1 cellular context compared by ENCODE assay signal in the genomic region with DNA sequence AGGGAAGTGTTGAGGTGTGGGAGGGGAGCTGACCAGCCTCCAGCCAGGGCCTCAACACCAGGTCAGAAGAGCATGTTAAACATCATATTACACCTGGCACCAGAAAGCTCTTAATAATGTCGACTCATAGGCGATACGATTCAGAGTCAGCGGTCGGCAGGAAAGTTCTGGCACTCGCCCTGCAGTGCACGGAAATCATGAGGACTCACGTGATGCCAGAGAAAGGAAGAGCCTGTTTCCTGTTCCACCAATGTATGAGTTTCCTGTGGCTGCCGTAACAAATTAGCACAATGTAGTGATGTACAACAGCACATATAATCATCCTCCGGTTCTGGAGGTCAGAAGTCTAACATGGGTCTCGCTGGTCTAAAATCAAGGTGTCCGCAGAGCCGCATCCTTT.
TF ChIP-seq lines count a peak whose summit lies in the region.

No MANE protein-coding gene starts in this region.

TF ChIP-seq in GM23338, 12 proteins besides CTCF, POLR2A, EP300 and RAD21 (continued from another document):
- TF ChIP-seq, protein P1, sequence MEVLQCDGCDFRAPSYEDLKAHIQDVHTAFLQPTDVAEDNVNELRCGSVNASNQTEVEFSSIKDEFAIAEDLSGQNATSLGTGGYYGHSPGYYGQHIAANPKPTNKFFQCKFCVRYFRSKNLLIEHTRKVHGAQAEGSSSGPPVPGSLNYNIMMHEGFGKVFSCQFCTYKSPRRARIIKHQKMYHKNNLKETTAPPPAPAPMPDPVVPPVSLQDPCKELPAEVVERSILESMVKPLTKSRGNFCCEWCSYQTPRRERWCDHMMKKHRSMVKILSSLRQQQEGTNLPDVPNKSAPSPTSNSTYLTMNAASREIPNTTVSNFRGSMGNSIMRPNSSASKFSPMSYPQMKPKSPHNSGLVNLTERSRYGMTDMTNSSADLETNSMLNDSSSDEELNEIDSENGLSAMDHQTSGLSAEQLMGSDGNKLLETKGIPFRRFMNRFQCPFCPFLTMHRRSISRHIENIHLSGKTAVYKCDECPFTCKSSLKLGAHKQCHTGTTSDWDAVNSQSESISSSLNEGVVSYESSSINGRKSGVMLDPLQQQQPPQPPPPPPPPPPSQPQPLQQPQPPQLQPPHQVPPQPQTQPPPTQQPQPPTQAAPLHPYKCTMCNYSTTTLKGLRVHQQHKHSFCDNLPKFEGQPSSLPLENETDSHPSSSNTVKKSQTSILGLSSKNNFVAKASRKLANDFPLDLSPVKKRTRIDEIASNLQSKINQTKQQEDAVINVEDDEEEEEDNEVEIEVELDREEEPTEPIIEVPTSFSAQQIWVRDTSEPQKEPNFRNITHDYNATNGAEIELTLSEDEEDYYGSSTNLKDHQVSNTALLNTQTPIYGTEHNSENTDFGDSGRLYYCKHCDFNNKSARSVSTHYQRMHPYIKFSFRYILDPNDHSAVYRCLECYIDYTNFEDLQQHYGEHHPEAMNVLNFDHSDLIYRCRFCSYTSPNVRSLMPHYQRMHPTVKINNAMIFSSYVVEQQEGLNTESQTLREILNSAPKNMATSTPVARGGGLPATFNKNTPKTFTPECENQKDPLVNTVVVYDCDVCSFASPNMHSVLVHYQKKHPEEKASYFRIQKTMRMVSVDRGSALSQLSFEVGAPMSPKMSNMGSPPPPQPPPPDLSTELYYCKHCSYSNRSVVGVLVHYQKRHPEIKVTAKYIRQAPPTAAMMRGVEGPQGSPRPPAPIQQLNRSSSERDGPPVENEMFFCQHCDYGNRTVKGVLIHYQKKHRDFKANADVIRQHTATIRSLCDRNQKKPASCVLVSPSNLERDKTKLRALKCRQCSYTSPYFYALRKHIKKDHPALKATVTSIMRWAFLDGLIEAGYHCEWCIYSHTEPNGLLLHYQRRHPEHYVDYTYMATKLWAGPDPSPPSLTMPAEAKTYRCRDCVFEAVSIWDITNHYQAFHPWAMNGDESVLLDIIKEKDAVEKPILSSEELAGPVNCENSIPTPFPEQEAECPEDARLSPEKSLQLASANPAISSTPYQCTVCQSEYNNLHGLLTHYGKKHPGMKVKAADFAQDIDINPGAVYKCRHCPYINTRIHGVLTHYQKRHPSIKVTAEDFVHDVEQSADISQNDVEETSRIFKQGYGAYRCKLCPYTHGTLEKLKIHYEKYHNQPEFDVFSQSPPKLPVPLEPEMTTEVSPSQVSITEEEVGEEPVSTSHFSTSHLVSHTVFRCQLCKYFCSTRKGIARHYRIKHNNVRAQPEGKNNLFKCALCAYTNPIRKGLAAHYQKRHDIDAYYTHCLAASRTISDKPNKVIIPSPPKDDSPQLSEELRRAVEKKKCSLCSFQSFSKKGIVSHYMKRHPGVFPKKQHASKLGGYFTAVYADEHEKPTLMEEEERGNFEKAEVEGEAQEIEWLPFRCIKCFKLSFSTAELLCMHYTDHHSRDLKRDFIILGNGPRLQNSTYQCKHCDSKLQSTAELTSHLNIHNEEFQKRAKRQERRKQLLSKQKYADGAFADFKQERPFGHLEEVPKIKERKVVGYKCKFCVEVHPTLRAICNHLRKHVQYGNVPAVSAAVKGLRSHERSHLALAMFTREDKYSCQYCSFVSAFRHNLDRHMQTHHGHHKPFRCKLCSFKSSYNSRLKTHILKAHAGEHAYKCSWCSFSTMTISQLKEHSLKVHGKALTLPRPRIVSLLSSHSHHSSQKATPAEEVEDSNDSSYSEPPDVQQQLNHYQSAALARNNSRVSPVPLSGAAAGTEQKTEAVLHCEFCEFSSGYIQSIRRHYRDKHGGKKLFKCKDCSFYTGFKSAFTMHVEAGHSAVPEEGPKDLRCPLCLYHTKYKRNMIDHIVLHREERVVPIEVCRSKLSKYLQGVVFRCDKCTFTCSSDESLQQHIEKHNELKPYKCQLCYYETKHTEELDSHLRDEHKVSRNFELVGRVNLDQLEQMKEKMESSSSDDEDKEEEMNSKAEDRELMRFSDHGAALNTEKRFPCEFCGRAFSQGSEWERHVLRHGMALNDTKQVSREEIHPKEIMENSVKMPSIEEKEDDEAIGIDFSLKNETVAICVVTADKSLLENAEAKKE (CRISPR knock-in tag; IDR thresholded peaks at IDR 0.05) = no peak
- TF ChIP-seq EZH2 (IDR thresholded peaks at IDR 0.05; ENCODE audit: low read depth, unreplicated experiment) = no peak
- TF ChIP-seq ZNF114 (CRISPR knock-in tag; IDR thresholded peaks at IDR 0.05) = no peak
- no peak for TF ChIP-seq STAT1 (IDR thresholded peaks at IDR 0.05; ENCODE audit: unreplicated experiment)
- TF ChIP-seq CREB1 (CRISPR knock-in tag; IDR thresholded peaks at IDR 0.05; ENCODE audit: low read depth) = no peak
- no peak for TF ChIP-seq JUNB (IDR thresholded peaks at IDR 0.05; ENCODE audit: unreplicated experiment)
